30 cellular contexts compared by ENCODE assay signal in the genomic region with DNA sequence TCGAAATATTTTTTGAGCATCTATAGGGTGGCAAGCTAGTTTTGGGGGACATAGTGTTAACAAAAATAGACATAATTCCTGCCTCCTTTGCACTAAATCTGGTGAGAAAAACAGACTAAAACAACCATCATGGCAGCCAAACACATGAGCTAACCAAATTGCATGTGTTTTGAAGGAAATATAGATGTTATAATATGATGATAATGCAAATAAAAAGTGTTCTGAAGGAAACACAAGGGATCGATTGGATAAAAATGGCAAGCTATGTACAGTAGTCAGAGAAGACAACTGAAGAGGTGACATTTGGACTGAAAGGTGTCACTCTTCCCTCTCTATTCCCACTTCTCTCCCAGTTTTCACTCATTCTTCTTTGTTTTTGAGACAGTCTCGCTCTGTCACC.
"Had no signal": no experiment of that assay in that cellular context is flagged by ENCODE, and none has a peak within 500 bp of the region (broad histone marks: within the 10 kb centered on the region; RNA-seq: fewer than 3 reads in every experiment).

No MANE protein-coding gene starts in this region.

- H3K9me3 Mint-ChIP-seq: neural progenitor cell; stimulated activated memory B cell treated with anti-CD40 and anti-IgM and Interleukin-4, amounts not matched to agents 10 μg/mL and 1 μg/mL and 100 μg/mL, for 72 hours had no signal

- H3K4me1 ChIP-seq: psoas muscle, transverse colon, uterus had no signal

- H3K27ac ChIP-seq: neural progenitor cell, ovary, psoas muscle, spleen, suprapubic skin, testis, tibial artery, transverse colon, upper lobe of right lung, uterus had no signal

- H3K27me3 Mint-ChIP-seq: stimulated activated memory B cell treated with anti-CD40 and anti-IgM and Interleukin-4, amounts not matched to agents 10 μg/mL and 1 μg/mL and 100 μg/mL, for 72 hours; stimulated activated naive CD8-positive, alpha-beta T cell treated with anti-CD3 and anti-CD28 coated beads, Interleukin-15, amount 100 ng/mL, for 72 hours had no signal

- H3K4me3 ChIP-seq: neural progenitor cell, ovary, psoas muscle, skin epidermis, smooth muscle cell, spleen, suprapubic skin, testis, tibial artery, transverse colon, upper lobe of right lung, uterus had no signal

- H3K27ac Mint-ChIP-seq: natural killer cell; neural progenitor cell; progenitor cell of endocrine pancreas; stimulated activated memory B cell treated with anti-CD40 and anti-IgM and Interleukin-4, amounts not matched to agents 10 μg/mL and 1 μg/mL and 100 μg/mL, for 72 hours; stimulated activated naive CD8-positive, alpha-beta T cell treated with anti-CD3 and anti-CD28 coated beads, Interleukin-15, amount 100 ng/mL, for 72 hours; type B pancreatic cell had no signal

- H3K36me3 Mint-ChIP-seq: natural killer cell; neural progenitor cell; stimulated activated memory B cell treated with anti-CD40 and anti-IgM and Interleukin-4, amounts not matched to agents 10 μg/mL and 1 μg/mL and 100 μg/mL, for 72 hours; type B pancreatic cell had no signal

- ATAC-seq: natural killer cell; psoas muscle; sciatic nerve; stimulated activated memory B cell treated with anti-CD40 and anti-IgM and Interleukin-4, amounts not matched to agents 10 μg/mL and 1 μg/mL and 100 μg/mL, for 72 hours; stimulated activated naive CD8-positive, alpha-beta T cell treated with anti-CD3 and anti-CD28 coated beads, Interleukin-15, amount 100 ng/mL, for 72 hours; stimulated activated naive CD8-positive, alpha-beta T cell treated with anti-CD3 and anti-CD28 coated beads, Interleukin-15, Interleukin-2, amounts not matched to agents 100 U/mL and 50 U/mL, for 24 hours had no signal

- H3K9me3 ChIP-seq: ovary, psoas muscle, spleen, suprapubic skin, testis, tibial artery, transverse colon, upper lobe of right lung, uterus had no signal

- H3K4me2 ChIP-seq: neural progenitor cell, smooth muscle cell had no signal

- H3K4me3 Mint-ChIP-seq: natural killer cell; nephron; neural progenitor cell; stimulated activated memory B cell treated with anti-CD40 and anti-IgM and Interleukin-4, amounts not matched to agents 10 μg/mL and 1 μg/mL and 100 μg/mL, for 72 hours; stimulated activated naive CD8-positive, alpha-beta T cell treated with anti-CD3 and anti-CD28 coated beads, Interleukin-15, amount 100 ng/mL, for 72 hours; type B pancreatic cell had no signal

- DNase-seq: natural killer cell; occipital lobe; ovary; posterior cingulate gyrus; psoas muscle; right cardiac atrium; spleen; stimulated activated CD4-positive, alpha-beta T cell treated with anti-CD3 and anti-CD28 coated beads, Interleukin-12 subunit alpha, Interleukin-12 subunit beta, amount 100 ng/mL, for 4 hours; stimulated activated CD4-positive, alpha-beta T cell treated with anti-CD3 and anti-CD28 coated beads, Interleukin-1b, Interleukin-23, amount 100 ng/mL, for 48 hours; stimulated activated CD4-positive, alpha-beta T cell treated with anti-CD3 and anti-CD28 coated beads, Interleukin-4, amount 100 ng/mL, for 1 hour; stimulated activated CD4-positive, alpha-beta T cell treated with anti-CD3 and anti-CD28 coated beads, Interleukin-4, amount 100 ng/mL, for 4 hours; stimulated activated CD8-positive, alpha-beta memory T cell treated with anti-CD3 and anti-CD28 coated beads, Interleukin-4, amount 100 ng/mL, for 48 hours; stimulated activated naive CD4-positive, alpha-beta T cell; stimulated activated naive CD8-positive, alpha-beta T cell treated with anti-CD3 and anti-CD28 coated beads, Interleukin-15, amount 100 ng/mL, for 72 hours; stimulated activated naive CD8-positive, alpha-beta T cell treated with anti-CD3 and anti-CD28 coated beads, Interleukin-15, Interleukin-2, amounts not matched to agents 100 U/mL and 50 U/mL, for 24 hours; substantia nigra; testis; tibial artery; transverse colon; upper lobe of right lung; uterus had no signal

- H3K4me1 Mint-ChIP-seq: natural killer cell; stimulated activated memory B cell treated with anti-CD40 and anti-IgM and Interleukin-4, amounts not matched to agents 10 μg/mL and 1 μg/mL and 100 μg/mL, for 72 hours; stimulated activated naive CD8-positive, alpha-beta T cell treated with anti-CD3 and anti-CD28 coated beads, Interleukin-15, amount 100 ng/mL, for 72 hours had no signal
